ENCODE assay signal across 8 cellular contexts in the genomic region with DNA sequence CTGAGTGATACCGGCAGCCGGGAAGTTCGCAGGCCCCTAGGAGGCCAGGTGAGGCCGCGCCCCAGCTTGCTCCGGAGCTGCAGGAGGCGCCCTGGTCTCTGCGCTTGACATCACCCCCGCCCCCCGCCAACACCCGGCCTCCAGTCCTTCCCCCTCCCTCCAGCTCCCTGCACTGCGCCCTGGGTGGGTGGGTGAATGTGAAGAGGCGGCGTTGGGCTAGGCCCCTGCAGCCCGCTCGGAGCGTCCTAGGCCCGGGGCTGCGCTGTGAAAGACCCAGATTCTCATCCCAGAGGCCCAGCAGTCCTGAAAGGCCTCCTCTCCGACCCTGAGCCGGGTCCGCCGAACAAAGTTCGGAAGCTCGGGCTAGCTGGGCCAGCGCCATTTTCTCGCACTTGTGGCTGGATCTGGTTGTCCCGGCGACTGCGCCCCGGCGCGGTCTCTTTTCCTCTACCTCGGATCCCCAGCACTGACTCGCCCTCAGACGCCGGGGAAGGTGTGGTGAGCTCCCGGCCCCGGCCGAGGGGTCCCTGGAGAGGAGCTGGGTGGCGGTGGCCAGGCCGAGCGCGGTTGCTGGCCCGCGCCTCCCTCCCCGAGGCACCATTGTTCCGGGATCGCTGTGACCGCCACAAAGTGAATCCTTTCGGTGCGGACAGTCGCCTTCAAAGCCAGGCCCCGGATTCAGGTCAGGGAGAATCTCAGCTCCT. TPM values are rescaled to one million over a fixed set of nuclear protein-coding genes. Genes with fewer than 3 reads are reported as not detected.
DNase-seq lines count a peak whose midpoint lies in the region; ATAC-seq and TF ChIP-seq lines count a peak whose summit lies in the region.
"Had no signal": no experiment of that assay in that cellular context is flagged by ENCODE, and none has a peak within 500 bp of the region (broad histone marks: within the 10 kb centered on the region; RNA-seq: fewer than 3 reads in every experiment).

No MANE protein-coding gene starts in this region.

- peaks cover 0 to 28% (median 9%) of the 10 kb centered on the region in 5 experiments for H3K9me3 Mint-ChIP-seq in brain

- peak overlapping the region; percentile 72 to 98 (median 91) for H3K4me3 Mint-ChIP-seq in brain

- peak; percentile 91 for DNase-seq in HuH-7.5 (ENCODE audit: low spot score)
- peak in 2 of 3 donors; percentile 82 to 87 for DNase-seq in right lobe of liver
- DNase-seq in substantia nigra (lab: John Stamatoyannopoulos, UW) = peak in 17 of 49 donors; percentile 13 to 68 (median 42)
- DNase-seq in activated CD4-positive, alpha-beta T cell treated with anti-CD3 and anti-CD28 coated beads, Interleukin-2, amount 50 U/mL, for 4 hours = no peak
- DNase-seq in colonic mucosa = no peak
- DNase-seq: uterus had no signal

- peaks cover 96% of the 10 kb centered on the region for H3K27me3 Mint-ChIP-seq in brain

- H3K9ac ChIP-seq in colonic mucosa (ENCODE audit: low read depth in 2 of 2, low read length in 2 of 2) = no peak overlapping the region

- no peaks in the 10 kb centered on the region for H3K9me3 ChIP-seq in right lobe of liver
- H3K9me3 ChIP-seq in colonic mucosa = no peaks in the 10 kb centered on the region
- H3K9me3 ChIP-seq: uterus had no signal

- intact Hi-C loops in right lobe of liver (cut with DNase I) (no loop called here), colonic mucosa (cut with DNase I) (no loop called here)

- H3K27me3 ChIP-seq in right lobe of liver = peaks cover 9 to 25% of the 10 kb centered on the region in 2 donors
- H3K27me3 ChIP-seq in colonic mucosa = peaks cover 90% of the 10 kb centered on the region

- H3K36me3 Mint-ChIP-seq in brain = no peaks in the 10 kb centered on the region

- H3K4me3 ChIP-seq in right lobe of liver (peak overlapping the region; percentile 47 to 69 (median 53)), colonic mucosa (no peak overlapping the region)

- H3K36me3 ChIP-seq in right lobe of liver = no peaks in the 10 kb centered on the region
- no peaks in the 10 kb centered on the region for H3K36me3 ChIP-seq in colonic mucosa
- H3K36me3 ChIP-seq: uterus had no signal

- peak overlapping the region in 4 of 5 experiments; percentile 68 to 100 (median 98) for H3K27ac Mint-ChIP-seq in brain

- peaks cover 71% of the 10 kb centered on the region for H3K4me1 Mint-ChIP-seq in brain

- peak; percentile 47 for TF ChIP-seq POLR2A in right lobe of liver (IDR thresholded peaks at IDR 0.05)

- ATAC-seq in right lobe of liver (peak; percentile 74 to 87 (median 82)), GM18498 (IDR thresholded peaks at IDR 0.05; ENCODE audit: unreplicated experiment) (no peak)

- H3K27ac ChIP-seq in right lobe of liver = peak overlapping the region; percentile 43 to 93 (median 82)
- H3K27ac ChIP-seq in substantia nigra (ENCODE audit: low read depth, low read length, poor library complexity, severe bottlenecking) = peak overlapping the region; percentile 65
- no peak overlapping the region for H3K27ac ChIP-seq in colonic mucosa
- H3K27ac ChIP-seq: uterus had no signal

- TF ChIP-seq CTCF in brain (conservative IDR thresholded peaks at IDR 0.05) (no peak), right lobe of liver (IDR thresholded peaks at IDR 0.05) (no peak), colonic mucosa (IDR thresholded peaks at IDR 0.05) (no peak)

- H3K4me1 ChIP-seq in right lobe of liver (peaks cover 0 to 16% (median 0%) of the 10 kb centered on the region in 4 donors), colonic mucosa (no peaks in the 10 kb centered on the region)

- 4% methylated on average over 22 of the region's 54 CpGs for WGBS in right lobe of liver (ENCODE audit: insufficient coverage, low coverage, low lambda C conversion rate, missing lambda C conversion rate)

RNA-seq across cellular contexts. Expression of a gene that starts 12.9 kb away (rescaled TPM):
- 0.49 TPM for polyA plus RNA-seq in brain (ENCODE audit: insufficient read depth, low read depth, low replicate concordance)
- total RNA-seq in right lobe of liver = under 1 TPM in 3 of 6 experiments, not detected in 3; 0.04 to 0.28 (median 0.12) TPM
- total RNA-seq in colonic mucosa = not detected
- total RNA-seq: uterus had no signal

RNA-seq across cellular contexts. Expression of a gene that starts 15.8 kb away (rescaled TPM):
- 13.4 TPM for polyA plus RNA-seq in brain (ENCODE audit: insufficient read depth, low read depth, low replicate concordance)
- 10 to 100 TPM in 3 of 6 experiments, 1 to 10 TPM in 3; 1.1 to 14.6 (median 9.6) TPM for total RNA-seq in right lobe of liver
- under 1 TPM in 1 of 2 donors, not detected in 1; 0.19 TPM for total RNA-seq in colonic mucosa
- total RNA-seq: uterus had no signal

Comparison
In these comparisons a context has a peak if more than half of its experiments do, and no peak if none do; other contexts are left out.
1. DNase-seq: peak in HuH-7.5 (single experiment) and right lobe of liver (2 of 3); none in activated CD4-positive, alpha-beta T cell treated with anti-CD3 and anti-CD28 coated beads, Interleukin-2, amount 50 U/mL, for 4 hours (0 of 2) and colonic mucosa (single experiment).